In the genomic region with DNA sequence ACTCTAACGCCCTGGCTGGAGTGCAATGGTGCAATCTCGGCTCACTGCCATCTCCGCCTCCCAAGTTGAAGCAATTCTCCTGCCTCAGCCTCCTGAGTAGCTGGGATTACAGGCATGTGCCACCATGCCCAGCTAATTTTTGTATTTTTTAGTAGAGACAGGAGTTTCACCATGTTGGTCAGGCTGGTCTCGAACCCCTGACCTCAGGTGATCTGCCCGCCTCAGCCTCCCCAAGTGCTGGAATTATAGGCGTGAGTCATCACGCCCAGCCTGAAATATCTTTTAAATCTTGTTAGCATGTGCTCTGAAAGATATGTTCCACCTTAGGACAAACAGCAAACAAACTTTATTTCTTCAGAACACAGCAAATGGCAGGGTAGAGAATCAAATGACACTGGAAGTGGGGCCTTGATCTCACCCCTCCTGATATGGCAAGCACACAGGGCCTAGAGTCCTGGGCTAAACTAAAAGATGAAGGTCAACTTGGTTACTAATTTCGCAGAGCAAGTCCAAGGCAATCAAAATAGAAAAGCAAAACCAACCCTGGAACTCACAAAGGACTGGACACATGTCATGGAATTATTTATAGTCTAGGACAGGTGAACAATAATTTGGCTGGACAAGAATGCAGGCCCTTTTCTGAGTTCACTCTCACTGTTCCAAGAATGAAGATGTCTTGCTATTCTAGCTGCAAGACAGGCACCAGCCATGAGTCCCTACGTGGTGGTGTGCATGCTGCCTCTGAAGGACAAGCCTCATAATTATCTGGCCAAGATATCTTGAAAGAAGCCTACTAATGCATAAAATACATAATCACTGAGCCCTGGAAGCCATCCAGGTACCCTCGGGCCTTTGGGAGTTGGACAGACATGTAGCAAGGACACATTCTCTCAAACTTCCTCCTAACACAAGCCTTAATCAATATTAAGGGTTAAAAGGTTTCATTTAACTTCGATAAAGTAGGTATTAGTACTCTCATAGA, we compare ENCODE assay signal across 10 cellular contexts. TPM values are rescaled to one million over a fixed set of nuclear protein-coding genes. Genes with fewer than 3 reads are reported as not detected.
DNase-seq lines count a peak whose midpoint lies in the region; ATAC-seq and TF ChIP-seq lines count a peak whose summit lies in the region.
"Had no signal": no experiment of that assay in that cellular context is flagged by ENCODE, and none has a peak within 500 bp of the region (broad histone marks: within the 10 kb centered on the region; RNA-seq: fewer than 3 reads in every experiment).

No MANE protein-coding gene starts in this region.

- peaks cover 12% of the 10 kb centered on the region for H3K36me3 ChIP-seq in RWPE2 (ENCODE audit: low read depth)
- no peaks in the 10 kb centered on the region for H3K36me3 ChIP-seq in fibroblast of lung (ENCODE audit: control insufficient read depth, insufficient read depth, low read length)
- H3K36me3 ChIP-seq in skeletal muscle satellite cell (ENCODE audit: insufficient read depth, low read length): no peaks in the 10 kb centered on the region

- peak; percentile 19 for DNase-seq in H4 (ENCODE audit: low spot score)
- no peak for DNase-seq in RWPE2 (ENCODE audit: low spot score)
- DNase-seq in fibroblast of lung (ENCODE audit: low read depth in 2 of 2): no peak
- no peak for DNase-seq in stimulated activated CD4-positive, alpha-beta T cell treated with anti-CD3 and anti-CD28 coated beads, Interleukin-2, amount 100 ng/mL, for 48 hours
- no peak for DNase-seq in SIG-M5 treated with dmso at 0.1 percent for 504 hours (lab: John Stamatoyannopoulos, UW; ENCODE audit: unreplicated experiment)
- DNase-seq: hypothalamus; stimulated activated CD4-positive, alpha-beta T cell treated with anti-CD3 and anti-CD28 coated beads, Interleukin-4, amount 100 ng/mL, for 24 hours had no signal

- peaks cover 31% of the 10 kb centered on the region for H3K79me2 ChIP-seq in fibroblast of lung (ENCODE audit: control insufficient read depth, insufficient read depth, low read length)

- no peaks in the 10 kb centered on the region for H4K20me1 ChIP-seq in fibroblast of lung (ENCODE audit: control insufficient read depth, extremely low read depth, insufficient read depth, low read length)

- no peaks in the 10 kb centered on the region for H3K9me3 ChIP-seq in RWPE2 (ENCODE audit: severe bottlenecking)
- H3K9me3 ChIP-seq in fibroblast of lung (ENCODE audit: control insufficient read depth, insufficient read depth, low read depth, low read length): no peaks in the 10 kb centered on the region
- H3K9me3 ChIP-seq in skeletal muscle satellite cell (replicated peaks; ENCODE audit: low read length): no peaks in the 10 kb centered on the region

- ATAC-seq in RWPE2 (ENCODE audit: low read depth) (no peak), HG03280 (IDR thresholded peaks at IDR 0.05; ENCODE audit: unreplicated experiment) (no peak), HG02798 (IDR thresholded peaks at IDR 0.05; ENCODE audit: poor library complexity, unreplicated experiment) (no peak)

- H3K27ac ChIP-seq in RWPE2 (ENCODE audit: poor library complexity, severe bottlenecking): peak overlapping the region; percentile 77
- peak overlapping the region; percentile 61 for H3K27ac ChIP-seq in fibroblast of lung (ENCODE audit: insufficient read depth, low read length)

- H3K9ac ChIP-seq in fibroblast of lung (ENCODE audit: insufficient read depth, low read length): no peak overlapping the region
- H3K9ac ChIP-seq in skeletal muscle satellite cell (ENCODE audit: low read depth, low read length): no peak overlapping the region

- H3K4me3 ChIP-seq in RWPE2 (ENCODE audit: severe bottlenecking) (no peak overlapping the region), fibroblast of lung (replicated peaks in 1 of 4; ENCODE audit: control extremely low read depth in 1 of 4, insufficient read depth in 1 of 4, low read depth in 3 of 4, low read length in 4 of 4) (peak overlapping the region in 2 of 4 experiments; percentile 13 to 43), skeletal muscle satellite cell (ENCODE audit: low read length) (no peak overlapping the region)

- no peaks in the 10 kb centered on the region for H3K27me3 ChIP-seq in RWPE2 (ENCODE audit: insufficient read depth, poor library complexity, severe bottlenecking)
- no peaks in the 10 kb centered on the region for H3K27me3 ChIP-seq in fibroblast of lung (ENCODE audit: control insufficient read depth, insufficient read depth, low read length)
- H3K27me3 ChIP-seq in skeletal muscle satellite cell (ENCODE audit: control insufficient read depth, insufficient read depth, low read length): no peaks in the 10 kb centered on the region

- TF ChIP-seq CTCF in RWPE2 (IDR thresholded peaks at IDR 0.05; ENCODE audit: poor library complexity, severe bottlenecking) (no peak), fibroblast of lung (conservative IDR thresholded peaks at IDR 0.05 in 1 of 2, IDR thresholded peaks at IDR 0.05 in 1 of 2; ENCODE audit: low read depth in 1 of 2, low read length in 2 of 2) (no peak)

- H2AFZ ChIP-seq in fibroblast of lung (ENCODE audit: low read length): no peak overlapping the region

- peaks cover 56% of the 10 kb centered on the region for H3K4me1 ChIP-seq in RWPE2 (ENCODE audit: insufficient read depth, poor library complexity, severe bottlenecking)
- H3K4me1 ChIP-seq in fibroblast of lung (ENCODE audit: control insufficient read depth, extremely low read depth, insufficient read depth, low read length): peaks cover 22% of the 10 kb centered on the region
- H3K4me1 ChIP-seq in skeletal muscle satellite cell (ENCODE audit: control insufficient read depth, insufficient read depth, low read length): peaks cover 58% of the 10 kb centered on the region

- H3K4me2 ChIP-seq in fibroblast of lung (ENCODE audit: extremely low read depth, insufficient read depth, low read length) (peak overlapping the region; percentile 53), skeletal muscle satellite cell (ENCODE audit: low read length) (peak overlapping the region; percentile 37)

RNA-seq across cellular contexts. Expression of a gene that starts 35.6 kb away (rescaled TPM):
- 13.3 and 15.4 TPM in 2 replicates for total RNA-seq in H4 (2014; rRNA removed; shearing (Covaris generic))
- total RNA-seq in fibroblast of lung: 19.0 and 21.0 TPM in 2 replicates
- polyA plus RNA-seq in fibroblast of lung: 28.0 and 34.1 TPM in 2 replicates
- polyA plus RNA-seq in fibroblast of lung (2012): 15.4 and 17.2 TPM in 2 replicates
- polyA minus RNA-seq in fibroblast of lung (ENCODE audit: low replicate concordance): 21.2 and 33.4 TPM in 2 replicates
- 14.4 and 16.5 TPM in 2 replicates for total RNA-seq in skeletal muscle satellite cell (2012; rRNA removed)
